18 cellular contexts compared by ENCODE assay signal in the genomic region with DNA sequence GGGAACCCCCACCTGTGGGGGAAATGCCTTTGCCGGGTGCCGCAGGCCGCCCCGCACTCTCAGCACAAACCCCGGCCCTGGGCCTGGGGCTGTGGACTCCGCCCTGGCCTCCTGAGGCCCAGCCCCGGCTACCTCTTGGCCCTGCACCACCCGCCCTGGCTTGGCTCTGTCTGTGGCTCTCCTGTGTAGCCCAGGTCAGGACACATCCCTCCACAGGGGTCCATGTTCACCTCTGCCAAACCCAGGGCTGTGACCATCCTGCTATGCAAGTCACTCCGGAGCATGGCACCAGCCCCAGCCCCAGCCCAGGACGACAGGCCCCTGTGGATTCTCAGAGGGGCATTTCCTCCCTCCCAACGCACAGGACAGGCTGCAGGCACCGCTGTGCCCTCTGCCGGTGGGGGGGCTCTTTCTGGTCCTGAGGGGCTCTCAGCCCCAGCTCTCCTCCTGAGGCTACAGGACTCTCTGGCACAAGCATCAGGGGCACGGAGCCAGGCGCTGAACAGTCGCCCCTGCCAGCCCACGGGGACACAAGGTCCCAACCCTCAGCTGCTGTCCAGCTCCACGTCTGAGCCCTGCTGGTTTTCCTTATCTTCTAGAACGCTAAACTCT. TPM values are rescaled to one million over a fixed set of nuclear protein-coding genes. Genes with fewer than 3 reads are reported as not detected.
DNase-seq lines count a peak whose midpoint lies in the region; ATAC-seq, FAIRE-seq and TF ChIP-seq lines count a peak whose summit lies in the region.
"Had no signal": no experiment of that assay in that cellular context is flagged by ENCODE, and none has a peak within 500 bp of the region (broad histone marks: within the 10 kb centered on the region; RNA-seq: fewer than 3 reads in every experiment).

No MANE protein-coding gene starts in this region.

- no peaks in the 10 kb centered on the region for H3K9me3 ChIP-seq in CD8-positive, alpha-beta memory T cell (ENCODE audit: low read length)
- H3K9me3 ChIP-seq in left ventricle myocardium inferior (replicated peaks) (no peaks in the 10 kb centered on the region), pancreas (no peaks in the 10 kb centered on the region), small intestine (ENCODE audit: control insufficient read depth, low read depth) (no peaks in the 10 kb centered on the region)
- H3K9me3 ChIP-seq: SJCRH30 had no signal

- POLR2A ChIA-PET in CD8-positive, alpha-beta memory T cell (lab: Charles Lee): no interaction called here

- no peak for TF ChIP-seq CTCF in left ventricle myocardium inferior (IDR thresholded peaks at IDR 0.05; ENCODE audit: borderline replicate concordance)
- TF ChIP-seq CTCF in pancreas (IDR thresholded peaks at IDR 0.05): no peak

- H3K4me1 ChIP-seq in CD8-positive, alpha-beta memory T cell (ENCODE audit: insufficient read depth, low read length): no peaks in the 10 kb centered on the region
- H3K4me1 ChIP-seq in left ventricle myocardium inferior (peaks cover 68% of the 10 kb centered on the region), pancreas (peaks cover 14 to 23% (median 14%) of the 10 kb centered on the region in 3 donors), small intestine (ENCODE audit: control insufficient read depth in 2 of 2, insufficient read depth in 1 of 2, low read depth in 1 of 2, low read length in 1 of 2) (no peaks in the 10 kb centered on the region)

- no peak overlapping the region for H3K4me3 ChIP-seq in CD8-positive, alpha-beta memory T cell (ENCODE audit: low read length)
- H3K4me3 ChIP-seq in left ventricle myocardium inferior: no peak overlapping the region
- H3K4me3 ChIP-seq in pancreas: no peak overlapping the region
- H3K4me3 ChIP-seq in small intestine (ENCODE audit: low read depth in 1 of 2, low read length in 2 of 2): no peak overlapping the region
- H3K4me3 ChIP-seq: SJCRH30 had no signal

- peaks cover 0 to 1% of the 10 kb centered on the region in 2 donors for H3K27me3 Mint-ChIP-seq in CD8-positive, alpha-beta memory T cell
- H3K27me3 Mint-ChIP-seq in activated T-helper 17 cell treated with anti-CD3 and anti-CD28 coated beads, Interleukin-2, amount 50 U/mL, for 72 hours: no peaks in the 10 kb centered on the region
- no peaks in the 10 kb centered on the region for H3K27me3 Mint-ChIP-seq in activated naive CD4-positive, alpha-beta T cell treated with anti-CD3 and anti-CD28 coated beads, Interleukin-2, amount 10 ng/mL, durations not matched to agents 7 days and 5 days
- H3K27me3 Mint-ChIP-seq: stimulated activated naive CD8-positive, alpha-beta T cell treated with anti-CD3 and anti-CD28 coated beads, Interleukin-15, Interleukin-2, amounts not matched to agents 100 ng/mL and 50 ng/mL, for 24 hours; type B pancreatic cell had no signal

- ATAC-seq in activated T-helper 17 cell treated with anti-CD3 and anti-CD28 coated beads, Interleukin-2, amount 50 U/mL, for 72 hours (replicated peaks): no peak
- ATAC-seq in pancreas: peak; percentile 12 to 45 (median 34)
- ATAC-seq in HG03565 (IDR thresholded peaks at IDR 0.05; ENCODE audit: unreplicated experiment): no peak
- ATAC-seq: HCT116 had no signal

- DNase-seq in CD8-positive, alpha-beta memory T cell: peak in 1 of 5 donors; percentile 41
- DNase-seq in left ventricle myocardium inferior (peak; percentile 73), pancreas (no peak), small intestine (no peak), T1000 (lab: John Stamatoyannopoulos, UW) (no peak)
- no peak for DNase-seq in activated naive CD4-positive, alpha-beta T cell treated with anti-CD3 and anti-CD28 coated beads, Interleukin-2, amount 10 ng/mL, durations not matched to agents 7 days and 5 days
- DNase-seq: activated CD8-positive, alpha-beta memory T cell treated with anti-CD3 and anti-CD28 coated beads, Interleukin-2, amount 50 U/mL, for 4 hours; effector memory CD4-positive, alpha-beta T cell; KG1; mesenchymal stem cell; NCI-H69; retina had no signal

- no peak overlapping the region for H3K4me3 Mint-ChIP-seq in CD8-positive, alpha-beta memory T cell
- no peak overlapping the region for H3K4me3 Mint-ChIP-seq in activated T-helper 17 cell treated with anti-CD3 and anti-CD28 coated beads, Interleukin-2, amount 50 U/mL, for 72 hours
- H3K4me3 Mint-ChIP-seq in activated naive CD4-positive, alpha-beta T cell treated with anti-CD3 and anti-CD28 coated beads, Interleukin-2, amount 10 ng/mL, durations not matched to agents 7 days and 5 days: no peak overlapping the region
- H3K4me3 Mint-ChIP-seq: stimulated activated naive CD8-positive, alpha-beta T cell treated with anti-CD3 and anti-CD28 coated beads, Interleukin-15, Interleukin-2, amounts not matched to agents 100 ng/mL and 50 ng/mL, for 24 hours; type B pancreatic cell had no signal

- H3K27ac Mint-ChIP-seq in CD8-positive, alpha-beta memory T cell: peak overlapping the region in 5 of 8 donors; percentile 17 to 82 (median 74)
- peak overlapping the region; percentile 60 for H3K27ac Mint-ChIP-seq in activated T-helper 17 cell treated with anti-CD3 and anti-CD28 coated beads, Interleukin-2, amount 50 U/mL, for 72 hours
- no peak overlapping the region for H3K27ac Mint-ChIP-seq in activated naive CD4-positive, alpha-beta T cell treated with anti-CD3 and anti-CD28 coated beads, Interleukin-2, amount 10 ng/mL, durations not matched to agents 7 days and 5 days
- H3K27ac Mint-ChIP-seq: type B pancreatic cell had no signal

- no peak overlapping the region for H3K27ac ChIP-seq in CD8-positive, alpha-beta memory T cell (ENCODE audit: low read depth, low read length)
- H3K27ac ChIP-seq in left ventricle myocardium inferior (replicated peaks) (peak overlapping the region; percentile 69), pancreas (no peak overlapping the region), small intestine (ENCODE audit: low read depth in 1 of 2, low read length in 1 of 2) (no peak overlapping the region)
- H3K27ac ChIP-seq: SJCRH30 had no signal

- CTCF ChIA-PET in CD8-positive, alpha-beta memory T cell (lab: Charles Lee): no interaction called here
- CTCF ChIA-PET in activated naive CD4-positive, alpha-beta T cell treated with anti-CD3 and anti-CD28 coated beads, Interleukin-2, amount 10 ng/mL, durations not matched to agents 7 days and 5 days (lab: Charles Lee): interaction anchor here (1.3 kb wide), 1 partner anchor 116 kb away, joined by 4 read pairs; no protein-coding TSS in a partner anchor

- H3K9me3 Mint-ChIP-seq in CD8-positive, alpha-beta memory T cell: no peaks in the 10 kb centered on the region
- no peaks in the 10 kb centered on the region for H3K9me3 Mint-ChIP-seq in activated T-helper 17 cell treated with anti-CD3 and anti-CD28 coated beads, Interleukin-2, amount 50 U/mL, for 72 hours
- H3K9me3 Mint-ChIP-seq in activated naive CD4-positive, alpha-beta T cell treated with anti-CD3 and anti-CD28 coated beads, Interleukin-2, amount 10 ng/mL, durations not matched to agents 7 days and 5 days: no peaks in the 10 kb centered on the region
- H3K9me3 Mint-ChIP-seq: stimulated activated naive CD8-positive, alpha-beta T cell treated with anti-CD3 and anti-CD28 coated beads, Interleukin-15, Interleukin-2, amounts not matched to agents 100 ng/mL and 50 ng/mL, for 24 hours; type B pancreatic cell had no signal

- H3K36me3 ChIP-seq in CD8-positive, alpha-beta memory T cell (ENCODE audit: insufficient read depth, low read length): no peaks in the 10 kb centered on the region
- H3K36me3 ChIP-seq in left ventricle myocardium inferior (no peaks in the 10 kb centered on the region), pancreas (no peaks in the 10 kb centered on the region), small intestine (ENCODE audit: control insufficient read depth in 2 of 2, insufficient read depth in 2 of 2, low read length in 2 of 2) (no peaks in the 10 kb centered on the region)
- H3K36me3 ChIP-seq: SJCRH30 had no signal

- H3K27me3 ChIP-seq in CD8-positive, alpha-beta memory T cell (ENCODE audit: insufficient read depth, low read length, poor library complexity, severe bottlenecking): no peaks in the 10 kb centered on the region
- no peaks in the 10 kb centered on the region for H3K27me3 ChIP-seq in left ventricle myocardium inferior (ENCODE audit: low read depth)
- no peaks in the 10 kb centered on the region for H3K27me3 ChIP-seq in pancreas
- no peaks in the 10 kb centered on the region for H3K27me3 ChIP-seq in small intestine (ENCODE audit: control insufficient read depth in 2 of 2, insufficient read depth in 2 of 2, low read length in 2 of 2)
- H3K27me3 ChIP-seq: SJCRH30 had no signal

- WGBS in pancreas, 2 donors: 56% methylated on average over 19 of the region's 19 CpGs
- WGBS in small intestine, 3 donors: 75 to 83% (median 79%) methylated on average over 19 of the region's 19 CpGs

- no peak for FAIRE-seq in pancreas (lab: Jason Lieb, UNC)
- no peak for FAIRE-seq in small intestine (lab: Jason Lieb, UNC)

- H3K36me3 Mint-ChIP-seq in CD8-positive, alpha-beta memory T cell: peaks cover 0 to 1% (median 0%) of the 10 kb centered on the region in 3 donors
- no peaks in the 10 kb centered on the region for H3K36me3 Mint-ChIP-seq in activated T-helper 17 cell treated with anti-CD3 and anti-CD28 coated beads, Interleukin-2, amount 50 U/mL, for 72 hours (ENCODE audit: low read depth)
- H3K36me3 Mint-ChIP-seq in activated naive CD4-positive, alpha-beta T cell treated with anti-CD3 and anti-CD28 coated beads, Interleukin-2, amount 10 ng/mL, durations not matched to agents 7 days and 5 days: no peaks in the 10 kb centered on the region
- H3K36me3 Mint-ChIP-seq: type B pancreatic cell had no signal

- peaks cover 33 to 58% (median 50%) of the 10 kb centered on the region in 3 donors for H3K4me1 Mint-ChIP-seq in CD8-positive, alpha-beta memory T cell
- H3K4me1 Mint-ChIP-seq in activated T-helper 17 cell treated with anti-CD3 and anti-CD28 coated beads, Interleukin-2, amount 50 U/mL, for 72 hours: peaks cover 17% of the 10 kb centered on the region
- no peaks in the 10 kb centered on the region for H3K4me1 Mint-ChIP-seq in activated naive CD4-positive, alpha-beta T cell treated with anti-CD3 and anti-CD28 coated beads, Interleukin-2, amount 10 ng/mL, durations not matched to agents 7 days and 5 days

- intact Hi-C loops in left ventricle myocardium inferior (cut with micrococcal nuclease): loop anchor here (10.0 kb wide), 1 partner anchor 115 kb away; no protein-coding TSS in a partner anchor
- intact Hi-C loops in pancreas (cut with DNase I): no loop called here

RNA-seq across cellular contexts. Expression of gene TAF4, which starts 45.7 kb away (rescaled TPM):
- total RNA-seq in CD8-positive, alpha-beta memory T cell: 10 to 100 TPM; 20.5 to 21.0 TPM
- 1.4 TPM for polyA plus RNA-seq in CD8-positive, alpha-beta memory T cell
- 10 to 100 TPM; 13.4 to 14.5 TPM for total RNA-seq in activated T-helper 17 cell treated with anti-CD3 and anti-CD28 coated beads, Interleukin-2, amount 50 U/mL, for 72 hours
- total RNA-seq in left ventricle myocardium inferior: 11.8 TPM
- total RNA-seq in pancreas: 10 to 100 TPM in 1 of 6 donors, 1 to 10 TPM in 5; 7.1 to 15.2 (median 8.4) TPM
- 1 to 10 TPM; 5.7 to 9.2 TPM for polyA plus RNA-seq in pancreas
- polyA plus RNA-seq in small intestine: 1 to 10 TPM; 4.6 to 8.0 (median 7.8) TPM

Comparison
In these comparisons a context has a peak if more than half of its experiments do, and no peak if none do; other contexts are left out.
1. ATAC-seq: peak in pancreas (4 of 4); none in activated T-helper 17 cell treated with anti-CD3 and anti-CD28 coated beads, Interleukin-2, amount 50 U/mL, for 72 hours (single experiment) and HG03565 (single experiment).